Comparison of ENCODE assay signal across 23 cellular contexts in the genomic region with DNA sequence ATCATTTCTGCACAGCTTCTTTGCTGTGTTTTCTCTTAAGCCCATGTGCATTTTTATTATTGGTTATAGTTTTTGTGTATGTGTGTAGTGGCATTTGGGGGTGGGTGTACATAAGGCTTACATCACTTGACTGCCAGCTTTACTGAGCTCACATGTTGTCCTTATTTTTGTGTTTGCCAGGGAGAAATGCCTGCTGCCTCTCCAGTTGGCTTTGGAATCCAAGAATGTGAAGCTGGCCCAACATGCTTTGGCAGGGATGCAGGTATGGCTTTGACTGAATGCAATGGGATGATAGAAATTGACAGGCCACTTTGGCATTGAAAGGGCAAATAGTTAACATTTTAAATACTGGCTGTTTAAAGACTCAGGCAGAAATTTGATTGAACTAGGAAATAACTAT. TPM values are rescaled to one million over a fixed set of nuclear protein-coding genes. Genes with fewer than 3 reads are reported as not detected.
"Had no signal": no experiment of that assay in that cellular context is flagged by ENCODE, and none has a peak within 500 bp of the region (broad histone marks: within the 10 kb centered on the region; RNA-seq: fewer than 3 reads in every experiment).

No MANE protein-coding gene starts in this region.

- DNase-seq: activated CD4-positive, alpha-beta T cell treated with anti-CD3 and anti-CD28 coated beads for 48 hours; activated CD4-positive, alpha-beta T cell treated with anti-CD3 and anti-CD28 coated beads, Interleukin-2, amount 50 U/mL, for 4 hours; activated CD8-positive, alpha-beta memory T cell treated with anti-CD3 and anti-CD28 coated beads, Interleukin-2, amount 50 U/mL, for 48 hours; activated CD8-positive, alpha-beta T cell treated with anti-CD3 and anti-CD28 coated beads, Interleukin-2, amount 10 ng/mL, durations not matched to agents 7 days and 5 days; activated naive CD4-positive, alpha-beta T cell treated with anti-CD3 and anti-CD28 coated beads, Interleukin-2, amount 50 U/mL, for 16 hours; activated naive CD8-positive, alpha-beta T cell treated with anti-CD3 and anti-CD28 coated beads, Interleukin-2, amount 10 ng/mL, durations not matched to agents 7 days and 5 days; activated T-cell treated with anti-CD3 and anti-CD28 coated beads, Interleukin-2, amount 50 U/mL, for 1 hour; adrenal gland; KG1; NCI-H1092; NCI-H1930; NCI-H2171; NCI-H2227 treated with DMSO at 0.1 percent for 48 hours; NCI-H510A treated with DMSO at 0.1 percent for 48 hours; NK-92 treated with Interleukin-12 subunit alpha and Interleukin-12 subunit beta, amount 100 ng/mL, for 24 hours; Peyer's patch; SHP77 treated with DMSO at 0.1 percent for 48 hours had no signal

- H3K27ac ChIP-seq: adrenal gland, Peyer's patch, RWPE1 had no signal

- ATAC-seq: activated CD4-positive, CD25-positive, alpha-beta regulatory T cell treated with anti-CD3 and anti-CD28 coated beads, Interleukin-2, amount 50 U/mL, for 24 hours; activated CD8-positive, alpha-beta T cell treated with anti-CD3 and anti-CD28 coated beads, Interleukin-2, amount 10 ng/mL, durations not matched to agents 7 days and 5 days had no signal

RNA-seq across cellular contexts. Expression of gene PBOV1, which starts 11.4 kb away (rescaled TPM):
- total RNA-seq: activated CD8-positive, alpha-beta T cell treated with anti-CD3 and anti-CD28 coated beads, Interleukin-2, amount 10 ng/mL, durations not matched to agents 7 days and 5 days; activated naive CD8-positive, alpha-beta T cell treated with anti-CD3 and anti-CD28 coated beads, Interleukin-2, amount 10 ng/mL, durations not matched to agents 7 days and 5 days; adrenal gland; bronchial epithelial cell; LHCN-M2; M059J; Peyer's patch; SK-MEL-5 had no signal
